11 cellular contexts compared by ENCODE assay signal in the genomic region with DNA sequence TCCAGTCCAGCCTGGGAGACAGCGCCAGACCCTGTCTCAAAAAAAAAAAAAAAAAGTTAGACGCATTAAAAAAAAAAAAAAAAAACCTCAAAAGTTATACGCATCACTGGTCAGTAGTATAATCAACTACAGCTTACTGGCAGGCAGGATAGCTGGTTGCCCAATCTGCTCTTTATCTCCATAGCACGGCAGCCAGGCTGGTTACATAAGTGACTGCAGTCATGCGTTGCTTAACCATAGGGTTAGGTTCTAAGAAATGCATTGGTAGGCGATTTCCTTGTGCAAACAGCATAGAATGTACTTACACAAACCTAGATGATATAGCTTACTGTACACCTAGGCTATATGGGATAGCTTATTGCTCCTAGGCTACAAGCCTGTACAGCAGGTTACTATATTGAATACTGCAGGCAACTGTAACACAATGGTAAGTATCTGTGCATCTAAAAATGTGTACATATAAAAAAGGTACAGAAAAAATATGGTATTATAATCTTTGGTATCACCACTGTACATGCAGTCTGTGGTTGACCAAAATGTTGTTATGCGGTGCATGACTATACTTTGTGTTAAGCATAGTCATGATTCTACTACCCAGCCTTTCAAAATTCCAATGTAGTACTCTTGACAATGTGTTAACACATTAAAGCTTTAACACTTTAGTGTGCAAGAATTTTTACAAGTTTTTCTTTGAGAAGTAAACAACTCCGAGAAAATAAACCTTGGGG. TPM values are rescaled to one million over a fixed set of nuclear protein-coding genes. Genes with fewer than 3 reads are reported as not detected.
DNase-seq lines count a peak whose midpoint lies in the region; ATAC-seq and TF ChIP-seq lines count a peak whose summit lies in the region.
"Had no signal": no experiment of that assay in that cellular context is flagged by ENCODE, and none has a peak within 500 bp of the region (broad histone marks: within the 10 kb centered on the region; RNA-seq: fewer than 3 reads in every experiment).

No MANE protein-coding gene starts in this region.

- H3K36me3 Mint-ChIP-seq in naive thymus-derived CD4-positive, alpha-beta T cell, result peaks cover 0 to 27% (median 16%) of the 10 kb centered on the region in 5 donors
- H3K36me3 Mint-ChIP-seq in endothelial cell (ENCODE audit: low read depth, unreplicated experiment), result no peaks in the 10 kb centered on the region

- no peaks in the 10 kb centered on the region for H3K4me1 ChIP-seq in naive thymus-derived CD4-positive, alpha-beta T cell (ENCODE audit: control insufficient read depth in 2 of 2, insufficient read depth in 2 of 2, low read length in 2 of 2)

- no peak overlapping the region for H3K4me3 ChIP-seq in epithelial cell of esophagus (ENCODE audit: low read length)
- no peak overlapping the region for H3K4me3 ChIP-seq in naive thymus-derived CD4-positive, alpha-beta T cell (ENCODE audit: low read length)

- H3K4me3 Mint-ChIP-seq in naive thymus-derived CD4-positive, alpha-beta T cell, result no peak overlapping the region
- H3K4me3 Mint-ChIP-seq in endothelial cell (ENCODE audit: unreplicated experiment), result no peak overlapping the region

- peaks cover 0 to 14% (median 3%) of the 10 kb centered on the region in 7 donors for H3K4me1 Mint-ChIP-seq in naive thymus-derived CD4-positive, alpha-beta T cell
- peaks cover 10% of the 10 kb centered on the region for H3K4me1 Mint-ChIP-seq in endothelial cell (ENCODE audit: unreplicated experiment)

- in situ Hi-C loops in G401 (cut with HindIII; ENCODE audit: low sequenced_read_pairs), result no loop called here

- peak; percentile 83 for ATAC-seq in naive thymus-derived CD4-positive, alpha-beta T cell
- ATAC-seq in HG03045 (IDR thresholded peaks at IDR 0.05; ENCODE audit: unreplicated experiment), result no peak
- no peak for ATAC-seq in GM18868 (IDR thresholded peaks at IDR 0.05; ENCODE audit: unreplicated experiment)

- DNase-seq in G401 (ENCODE audit: low spot score) (peak; percentile 31), NCI-H69 (lab: John Stamatoyannopoulos, UW) (peak; percentile 30), epithelial cell of esophagus (ENCODE audit: low read depth) (peak; percentile 72), germinal center (ENCODE audit: low spot score) (no peak), endothelial cell (ENCODE audit: low spot score) (no peak)
- no peak for DNase-seq in naive thymus-derived CD4-positive, alpha-beta T cell
- DNase-seq: activated gamma-delta T cell; effector CD4-positive, alpha-beta T cell; NCI-H524 treated with DMSO at 0.1 percent for 48 hours had no signal

- POLR2A ChIA-PET in naive thymus-derived CD4-positive, alpha-beta T cell (lab: Charles Lee), result interaction anchor here (0.6 kb wide), 1 partner anchor 183 kb away, joined by 3 read pairs; no protein-coding TSS in a partner anchor

- peaks cover 0 to 4% (median 0%) of the 10 kb centered on the region in 3 experiments for H3K36me3 ChIP-seq in naive thymus-derived CD4-positive, alpha-beta T cell (ENCODE audit: control insufficient read depth in 2 of 3, insufficient read depth in 3 of 3, low read length in 3 of 3)

- TF ChIP-seq CTCF in epithelial cell of esophagus (IDR thresholded peaks at IDR 0.05; ENCODE audit: insufficient read depth, low read depth, low read length, missing control alignments) (no peak), endothelial cell (IDR thresholded peaks at IDR 0.05; ENCODE audit: unreplicated experiment) (no peak)

- intact Hi-C loops in naive thymus-derived CD4-positive, alpha-beta T cell (cut with micrococcal nuclease), result no loop called here

- H3K9me3 Mint-ChIP-seq in naive thymus-derived CD4-positive, alpha-beta T cell, result no peaks in the 10 kb centered on the region
- H3K9me3 Mint-ChIP-seq in endothelial cell (ENCODE audit: unreplicated experiment), result no peaks in the 10 kb centered on the region

- H3K27me3 ChIP-seq in naive thymus-derived CD4-positive, alpha-beta T cell (ENCODE audit: control insufficient read depth in 2 of 2, insufficient read depth in 2 of 2, low read length in 2 of 2), result no peaks in the 10 kb centered on the region

- H3K27me3 Mint-ChIP-seq in naive thymus-derived CD4-positive, alpha-beta T cell, result no peaks in the 10 kb centered on the region
- H3K27me3 Mint-ChIP-seq in endothelial cell (ENCODE audit: unreplicated experiment), result peaks cover 1% of the 10 kb centered on the region

- CTCF ChIA-PET in naive thymus-derived CD4-positive, alpha-beta T cell (lab: Charles Lee), result interaction anchor here (0.8 kb wide), 1 partner anchor 14 kb away, joined by 3 read pairs; no protein-coding TSS in a partner anchor

- no peak overlapping the region for H3K27ac ChIP-seq in naive thymus-derived CD4-positive, alpha-beta T cell (ENCODE audit: low read depth, low read length)

- no peak overlapping the region for H3K27ac Mint-ChIP-seq in naive thymus-derived CD4-positive, alpha-beta T cell
- no peak overlapping the region for H3K27ac Mint-ChIP-seq in endothelial cell (ENCODE audit: unreplicated experiment)

- H3K9me3 ChIP-seq in naive thymus-derived CD4-positive, alpha-beta T cell (ENCODE audit: control insufficient read depth in 2 of 3, low read length in 3 of 3), result no peaks in the 10 kb centered on the region

RNA-seq across cellular contexts. Expression of gene L2HGDH, which starts 8.1 kb away (rescaled TPM):
- 23.0 and 31.6 TPM in 2 replicates for total RNA-seq in G401 (2014; rRNA removed; shearing (Covaris generic))
- total RNA-seq in naive thymus-derived CD4-positive, alpha-beta T cell, result 10 to 100 TPM in 1 of 5 experiments, 1 to 10 TPM in 4; 3.7 to 10.1 (median 4.8) TPM
- polyA plus RNA-seq in naive thymus-derived CD4-positive, alpha-beta T cell, result 1 to 10 TPM; 3.0 to 5.3 TPM
- total RNA-seq in endothelial cell (ENCODE audit: unreplicated experiment), result 7.6 TPM

RNA-seq across cellular contexts. Expression of gene DMAC2L, which starts 8.2 kb away (rescaled TPM):
- total RNA-seq in G401 (2014; rRNA removed; shearing (Covaris generic)), result 8.8 and 31.0 TPM in 2 replicates
- 10 to 100 TPM; 15.5 to 21.2 (median 16.7) TPM for total RNA-seq in naive thymus-derived CD4-positive, alpha-beta T cell
- polyA plus RNA-seq in naive thymus-derived CD4-positive, alpha-beta T cell, result 10 to 100 TPM; 13.1 to 27.5 TPM
- total RNA-seq in endothelial cell (ENCODE audit: unreplicated experiment), result 14.1 TPM

Comparison
In these comparisons a context has a peak if more than half of its experiments do, and no peak if none do; other contexts are left out.
1. DNase-seq: peak in G401 (single experiment), NCI-H69 (single experiment) and epithelial cell of esophagus (single experiment); none in naive thymus-derived CD4-positive, alpha-beta T cell (0 of 9), germinal center (single experiment) and endothelial cell (single experiment).